Comparison of ENCODE assay signal across 13 cellular contexts in genomic region chr20:59988141-59988540, GRCh38. TPM values are rescaled to one million over a fixed set of nuclear protein-coding genes. Genes with fewer than 3 reads are reported as not detected.
DNase-seq lines count a peak whose midpoint lies in the region; ATAC-seq and TF ChIP-seq lines count a peak whose summit lies in the region.
"Had no signal": no experiment of that assay in that cellular context is flagged by ENCODE, and none has a peak within 500 bp of the region (broad histone marks: within the 10 kb centered on the region; RNA-seq: fewer than 3 reads in every experiment).

No MANE protein-coding gene starts in this region.

- H3K27me3 Mint-ChIP-seq in HFFc6 (ENCODE audit: insufficient read depth): peaks cover 17% of the 10 kb centered on the region
- no peaks in the 10 kb centered on the region for H3K27me3 Mint-ChIP-seq in stimulated activated memory B cell treated with anti-CD40 and anti-IgM and Interleukin-4, amounts not matched to agents 10 μg/mL and 1 μg/mL and 100 μg/mL, for 72 hours
- H3K27me3 Mint-ChIP-seq: T-helper 17 cell had no signal

- no peaks in the 10 kb centered on the region for H3K36me3 ChIP-seq in lower lobe of right lung
- H3K36me3 ChIP-seq: heart right ventricle had no signal

- no peaks in the 10 kb centered on the region for H3K27me3 ChIP-seq in lower lobe of right lung (ENCODE audit: low read depth)
- H3K27me3 ChIP-seq: heart right ventricle had no signal

- H3K9me3 ChIP-seq in lower lobe of right lung: no peaks in the 10 kb centered on the region
- H3K9me3 ChIP-seq: heart right ventricle had no signal

- POLR2A ChIA-PET in RWPE1 (lab: Yijun Ruan, JAX; ENCODE audit: low non-redundant PET): no interaction called here

- H3K4me1 ChIP-seq in lower lobe of right lung: peaks cover 11% of the 10 kb centered on the region

- H3K27ac ChIP-seq in RWPE1: no peak overlapping the region
- no peak overlapping the region for H3K27ac ChIP-seq in lower lobe of right lung
- H3K27ac ChIP-seq: heart right ventricle had no signal

- peak; percentile 32 for DNase-seq in HFFc6
- peak; percentile 92 for DNase-seq in RWPE1 (ENCODE audit: low spot score)
- DNase-seq in lower lobe of right lung: peak; percentile 72
- no peak for DNase-seq in stimulated activated naive CD4-positive, alpha-beta T cell treated with Interleukin-2 at 50 U/mL for 16 hours (lab: John Stamatoyannopoulos, UW)
- DNase-seq: activated T-cell treated with anti-CD3 and anti-CD28 coated beads, Interleukin-2, amount 50 U/mL, for 1 hour; caudate nucleus; DND-41; heart right ventricle; NCI-H2107; T-helper 17 cell had no signal

- H3K27ac Mint-ChIP-seq in HFFc6: no peak overlapping the region
- H3K27ac Mint-ChIP-seq in stimulated activated memory B cell treated with anti-CD40 and anti-IgM and Interleukin-4, amounts not matched to agents 10 μg/mL and 1 μg/mL and 100 μg/mL, for 72 hours: no peak overlapping the region
- H3K27ac Mint-ChIP-seq: nephron, T-helper 17 cell had no signal

- no peak overlapping the region for H3K4me3 ChIP-seq in lower lobe of right lung
- H3K4me3 ChIP-seq: heart right ventricle had no signal

- no peak overlapping the region for H3K4me3 Mint-ChIP-seq in HFFc6
- H3K4me3 Mint-ChIP-seq in stimulated activated memory B cell treated with anti-CD40 and anti-IgM and Interleukin-4, amounts not matched to agents 10 μg/mL and 1 μg/mL and 100 μg/mL, for 72 hours: no peak overlapping the region
- H3K4me3 Mint-ChIP-seq: nephron, T-helper 17 cell had no signal

- H3K9me3 Mint-ChIP-seq in HFFc6: no peaks in the 10 kb centered on the region
- H3K9me3 Mint-ChIP-seq in stimulated activated memory B cell treated with anti-CD40 and anti-IgM and Interleukin-4, amounts not matched to agents 10 μg/mL and 1 μg/mL and 100 μg/mL, for 72 hours: peaks cover 3% of the 10 kb centered on the region
- H3K9me3 Mint-ChIP-seq: nephron had no signal

- ATAC-seq in lower lobe of right lung (peak; percentile 80 to 87), GM19328 (IDR thresholded peaks at IDR 0.05; ENCODE audit: unreplicated experiment) (no peak)
- no peak for ATAC-seq in stimulated activated memory B cell treated with anti-CD40 and anti-IgM and Interleukin-4, amounts not matched to agents 10 μg/mL and 1 μg/mL and 100 μg/mL, for 72 hours
- ATAC-seq: T-helper 17 cell had no signal

- H3K36me3 Mint-ChIP-seq in HFFc6 (ENCODE audit: low read depth): no peaks in the 10 kb centered on the region
- peaks cover 21% of the 10 kb centered on the region for H3K36me3 Mint-ChIP-seq in stimulated activated memory B cell treated with anti-CD40 and anti-IgM and Interleukin-4, amounts not matched to agents 10 μg/mL and 1 μg/mL and 100 μg/mL, for 72 hours

- intact Hi-C loops in lower lobe of right lung (cut with DNase I): no loop called here

- TF ChIP-seq CTCF in HFFc6 (IDR thresholded peaks at IDR 0.05) (no peak), RWPE1 (conservative IDR thresholded peaks at IDR 0.05; ENCODE audit: low read depth) (no peak), lower lobe of right lung (IDR thresholded peaks at IDR 0.05) (no peak)

- CTCF ChIA-PET in RWPE1 (lab: Yijun Ruan, JAX): interaction anchor here (0.7 to 1.2 kb wide), 2 partner anchors 15 to 16 kb away, joined by 4 read pairs; no protein-coding TSS in a partner anchor

- peaks cover 35% of the 10 kb centered on the region for H3K4me1 Mint-ChIP-seq in HFFc6 (ENCODE audit: low read depth)
- H3K4me1 Mint-ChIP-seq in stimulated activated memory B cell treated with anti-CD40 and anti-IgM and Interleukin-4, amounts not matched to agents 10 μg/mL and 1 μg/mL and 100 μg/mL, for 72 hours: peaks cover 11% of the 10 kb centered on the region
- H3K4me1 Mint-ChIP-seq: T-helper 17 cell had no signal

RNA-seq across cellular contexts. Expression of gene CDH26, which starts 29.9 kb away (rescaled TPM):
- under 1 TPM in 2 of 6 experiments, not detected in 4; 0.17 to 0.27 TPM for total RNA-seq in HFFc6 (2021; fragmentation: NEBNext Ultra II Directional; extraction: Animal tissue kit (Norgen Biotek cat#: 25700))
- 8.4 TPM for total RNA-seq in lower lobe of right lung

RNA-seq across cellular contexts. Expression of gene FAM217B, which starts 48.0 kb away (rescaled TPM):
- total RNA-seq in HFFc6 (2021; fragmentation: NEBNext Ultra II Directional; extraction: Animal tissue kit (Norgen Biotek cat#: 25700)): 10 to 100 TPM; 16.6 to 20.0 (median 18.6) TPM
- total RNA-seq in lower lobe of right lung: 26.8 TPM

RNA-seq across cellular contexts. Expression of gene PPP1R3D, which starts 48.0 kb away (rescaled TPM):
- total RNA-seq in HFFc6 (2021; fragmentation: NEBNext Ultra II Directional; extraction: Animal tissue kit (Norgen Biotek cat#: 25700)): 1 to 10 TPM; 5.6 to 6.8 (median 6.2) TPM
- 12.1 TPM for total RNA-seq in lower lobe of right lung

RNA-seq across cellular contexts. Expression of gene SYCP2, which starts 54.7 kb away (rescaled TPM):
- 1 to 10 TPM in 1 of 6 experiments, under 1 TPM in 5; 0.23 to 1.1 (median 0.56) TPM for total RNA-seq in HFFc6 (2021; fragmentation: NEBNext Ultra II Directional; extraction: Animal tissue kit (Norgen Biotek cat#: 25700))
- 3.5 TPM for total RNA-seq in lower lobe of right lung

Comparison
In these comparisons a context has a peak if more than half of its experiments do, and no peak if none do; other contexts are left out.
1. ATAC-seq: peak in lower lobe of right lung (2 of 2); none in GM19328 (single experiment) and stimulated activated memory B cell treated with anti-CD40 and anti-IgM and Interleukin-4, amounts not matched to agents 10 μg/mL and 1 μg/mL and 100 μg/mL, for 72 hours (single experiment).